Comparison of ENCODE assay signal across 1 cellular context in genomic region chr10:88835095-88835909, GRCh38.
TF ChIP-seq lines count a peak whose summit lies in the region.

No MANE protein-coding gene starts in this region.

TF ChIP-seq in H1, 55 proteins besides CTCF, POLR2A, EP300 and RAD21:
- TF ChIP-seq TEAD4 (IDR thresholded peaks at IDR 0.05; ENCODE audit: low read depth, low read length) (0 out of 2 replicates have a peak, but pooled peaks have one; percentile 8), SP1 (IDR thresholded peaks at IDR 0.05; ENCODE audit: low read depth, low read length) (no peak), KDM1A (IDR thresholded peaks at IDR 0.05; ENCODE audit: borderline replicate concordance, low read length) (no peak)
